In genomic region chr20:28602001-28602400, GRCh38 we compare ENCODE assay signal across 8 cellular contexts.
DNase-seq lines count a peak whose midpoint lies in the region; ATAC-seq and TF ChIP-seq lines count a peak whose summit lies in the region.
"Not testable (repeated sequence)": the region's sequence is repeated elsewhere in the genome, so short reads cannot be mapped to it uniquely, and the experiment has no call there.

No MANE protein-coding gene starts in this region.

- 0 to 7% methylated on average over 1 to 2 of the region's 7 CpGs for WGBS in gastroesophageal sphincter (ENCODE audit: low coverage in 1 of 2), 2 donors

- H3K4me1 ChIP-seq in CD8-positive, alpha-beta memory T cell (ENCODE audit: insufficient read depth, low read length); OCI-LY3 (ENCODE audit: low read length); upper lobe of right lung: not testable (repeated sequence)
- peaks cover 0 to 13% (median 0%) of the 10 kb centered on the region in 3 donors for H3K4me1 ChIP-seq in gastroesophageal sphincter

- H3K27me3 Mint-ChIP-seq in CD8-positive, alpha-beta memory T cell; activated T-cell treated with anti-CD3 and anti-CD28 coated beads, Interleukin-2, amount 50 U/mL, for 4 hours (ENCODE audit: low read depth); central memory CD8-positive, alpha-beta T cell; memory B cell: not testable (repeated sequence)

- ATAC-seq in activated T-cell treated with anti-CD3 and anti-CD28 coated beads, Interleukin-2, amount 50 U/mL, for 4 hours; gastroesophageal sphincter; memory B cell (ENCODE audit: low read depth); upper lobe of right lung: not testable (repeated sequence)
- ATAC-seq in central memory CD8-positive, alpha-beta T cell (replicated peaks; ENCODE audit: extremely low read depth, poor library complexity, severe bottlenecking): peak; percentile 6

- peak overlapping the region in 7 of 8 donors; percentile 51 to 95 (median 91) for H3K27ac Mint-ChIP-seq in CD8-positive, alpha-beta memory T cell
- peak overlapping the region; percentile 89 for H3K27ac Mint-ChIP-seq in central memory CD8-positive, alpha-beta T cell (ENCODE audit: low read depth)
- H3K27ac Mint-ChIP-seq in memory B cell: peak overlapping the region; percentile 91

- intact Hi-C loops in upper lobe of right lung (cut with DNase I): not testable (repeated sequence)

- H3K4me3 ChIP-seq in CD8-positive, alpha-beta memory T cell (ENCODE audit: low read length): peak overlapping the region; percentile 84
- H3K4me3 ChIP-seq in OCI-LY3 (ENCODE audit: low read length) (peak overlapping the region; percentile 86), gastroesophageal sphincter (peak overlapping the region; percentile 71 to 88), retinal pigment epithelial cell (ENCODE audit: low read length) (peak overlapping the region; percentile 77), upper lobe of right lung (peak overlapping the region; percentile 75)

- TF ChIP-seq EP300 in gastroesophageal sphincter (IDR thresholded peaks at IDR 0.05): not testable (repeated sequence)

- H3K79me2 ChIP-seq in OCI-LY3 (ENCODE audit: low read length): peaks cover 16% of the 10 kb centered on the region

- POLR2A ChIA-PET in CD8-positive, alpha-beta memory T cell (lab: Charles Lee): not testable (repeated sequence)

- DNase-seq in CD8-positive, alpha-beta memory T cell; activated T-cell treated with anti-CD3 and anti-CD28 coated beads, Interleukin-2, amount 50 U/mL, for 4 hours; central memory CD8-positive, alpha-beta T cell (ENCODE audit: low spot score in 2 of 2); memory B cell (ENCODE audit: low spot score in 2 of 2); retinal pigment epithelial cell (ENCODE audit: low read depth); upper lobe of right lung: not testable (repeated sequence)

- not testable (repeated sequence) for H3K9me3 ChIP-seq in CD8-positive, alpha-beta memory T cell (ENCODE audit: low read length); OCI-LY3 (ENCODE audit: insufficient read depth, low read length); gastroesophageal sphincter; upper lobe of right lung

- not testable (repeated sequence) for H3K27me3 ChIP-seq in CD8-positive, alpha-beta memory T cell (ENCODE audit: insufficient read depth, low read length, poor library complexity, severe bottlenecking); OCI-LY3 (ENCODE audit: low read depth, low read length); gastroesophageal sphincter; upper lobe of right lung

- H3K4me3 Mint-ChIP-seq in CD8-positive, alpha-beta memory T cell: peak overlapping the region; percentile 91 to 99 (median 97)
- peak overlapping the region; percentile 96 for H3K4me3 Mint-ChIP-seq in activated T-cell treated with anti-CD3 and anti-CD28 coated beads, Interleukin-2, amount 50 U/mL, for 4 hours
- H3K4me3 Mint-ChIP-seq in central memory CD8-positive, alpha-beta T cell: peak overlapping the region; percentile 96
- peak overlapping the region; percentile 99 for H3K4me3 Mint-ChIP-seq in memory B cell

- peak overlapping the region; percentile 59 for H3K27ac ChIP-seq in CD8-positive, alpha-beta memory T cell (ENCODE audit: low read depth, low read length)
- H3K27ac ChIP-seq in OCI-LY3 (ENCODE audit: low read length): peak overlapping the region; percentile 48
- H3K27ac ChIP-seq in gastroesophageal sphincter: peak overlapping the region; percentile 71 to 85 (median 74)
- peak overlapping the region; percentile 82 for H3K27ac ChIP-seq in upper lobe of right lung

- CTCF ChIA-PET in CD8-positive, alpha-beta memory T cell (lab: Charles Lee): interaction anchor here (1.2 to 1.4 kb wide), 3 partner anchors 8 to 1775 kb away, joined by 3 to 4 read pairs (median 4); no protein-coding TSS in a partner anchor

- not testable (repeated sequence) for TF ChIP-seq CTCF in OCI-LY3 (IDR thresholded peaks at IDR 0.05; ENCODE audit: low read depth, low read length); gastroesophageal sphincter (IDR thresholded peaks at IDR 0.05); retinal pigment epithelial cell (conservative IDR thresholded peaks at IDR 0.05; ENCODE audit: low read depth, low read length); upper lobe of right lung (IDR thresholded peaks at IDR 0.05)

- H3K4me2 ChIP-seq in OCI-LY3 (ENCODE audit: low read length): peak overlapping the region; percentile 72

- not testable (repeated sequence) for H3K36me3 ChIP-seq in CD8-positive, alpha-beta memory T cell (ENCODE audit: insufficient read depth, low read length); OCI-LY3 (replicated peaks; ENCODE audit: low read depth, low read length); gastroesophageal sphincter; upper lobe of right lung

- not testable (repeated sequence) for H4K20me1 ChIP-seq in OCI-LY3 (ENCODE audit: insufficient read depth, low read length)

- peaks cover 1 to 25% (median 4%) of the 10 kb centered on the region in 3 donors for H3K36me3 Mint-ChIP-seq in CD8-positive, alpha-beta memory T cell
- H3K36me3 Mint-ChIP-seq in activated T-cell treated with anti-CD3 and anti-CD28 coated beads, Interleukin-2, amount 50 U/mL, for 4 hours (ENCODE audit: insufficient read depth); central memory CD8-positive, alpha-beta T cell (ENCODE audit: insufficient read depth); memory B cell: not testable (repeated sequence)

- TF ChIP-seq POLR2A in gastroesophageal sphincter (IDR thresholded peaks at IDR 0.05): not testable (repeated sequence)

- H3K9ac ChIP-seq in OCI-LY3 (ENCODE audit: low read length): peak overlapping the region; percentile 68

- peaks cover 41 to 54% (median 46%) of the 10 kb centered on the region in 3 donors for H3K4me1 Mint-ChIP-seq in CD8-positive, alpha-beta memory T cell
- peaks cover 38% of the 10 kb centered on the region for H3K4me1 Mint-ChIP-seq in activated T-cell treated with anti-CD3 and anti-CD28 coated beads, Interleukin-2, amount 50 U/mL, for 4 hours (ENCODE audit: low read depth)
- peaks cover 40% of the 10 kb centered on the region for H3K4me1 Mint-ChIP-seq in central memory CD8-positive, alpha-beta T cell
- peaks cover 18% of the 10 kb centered on the region for H3K4me1 Mint-ChIP-seq in memory B cell

- H2AFZ ChIP-seq in OCI-LY3 (ENCODE audit: low read depth, low read length): not testable (repeated sequence)

- peaks cover 3 to 14% (median 6%) of the 10 kb centered on the region in 5 donors for H3K9me3 Mint-ChIP-seq in CD8-positive, alpha-beta memory T cell
- H3K9me3 Mint-ChIP-seq in activated T-cell treated with anti-CD3 and anti-CD28 coated beads, Interleukin-2, amount 50 U/mL, for 4 hours: peaks cover 17% of the 10 kb centered on the region
- not testable (repeated sequence) for H3K9me3 Mint-ChIP-seq in central memory CD8-positive, alpha-beta T cell; memory B cell
